In the genomic region with DNA sequence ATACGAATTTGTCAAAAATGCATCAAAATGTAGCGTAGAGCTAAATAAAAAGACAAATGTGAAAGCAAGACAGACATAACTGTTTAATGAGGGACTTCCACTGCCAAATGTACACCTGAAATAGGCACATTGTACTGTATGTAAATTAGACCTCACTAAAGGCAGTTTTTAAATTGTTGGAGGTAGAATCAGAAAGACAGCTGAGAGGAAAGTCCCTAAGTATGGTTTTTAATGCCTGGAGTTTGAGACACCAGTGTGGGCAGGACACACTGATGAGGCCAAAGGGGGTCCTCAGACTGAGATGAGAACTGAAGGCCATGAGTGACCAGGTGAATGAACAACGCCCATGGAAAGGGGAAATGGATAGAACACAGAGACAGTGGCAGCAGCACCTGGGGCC, we compare ENCODE assay signal across 16 cellular contexts. TPM values are rescaled to one million over a fixed set of nuclear protein-coding genes. Genes with fewer than 3 reads are reported as not detected.
DNase-seq lines count a peak whose midpoint lies in the region; ATAC-seq and TF ChIP-seq lines count a peak whose summit lies in the region.
"Had no signal": no experiment of that assay in that cellular context is flagged by ENCODE, and none has a peak within 500 bp of the region (broad histone marks: within the 10 kb centered on the region; RNA-seq: fewer than 3 reads in every experiment).

No MANE protein-coding gene starts in this region.

- H3K27me3 Mint-ChIP-seq in CD4-positive, alpha-beta T cell: no peaks in the 10 kb centered on the region
- H3K27me3 Mint-ChIP-seq in IgD-negative memory B cell (no peaks in the 10 kb centered on the region), progenitor cell of endocrine pancreas (no peaks in the 10 kb centered on the region)
- H3K27me3 Mint-ChIP-seq in central memory CD8-positive, alpha-beta T cell: no peaks in the 10 kb centered on the region
- H3K27me3 Mint-ChIP-seq: activated CD8-positive, alpha-beta memory T cell treated with anti-CD3 and anti-CD28 coated beads, Interleukin-2, amount 10 ng/mL, durations not matched to agents 7 days and 5 days had no signal

- no peak overlapping the region for H3K27ac ChIP-seq in CD4-positive, alpha-beta T cell (ENCODE audit: low read depth, low read length)
- H3K27ac ChIP-seq in thyroid gland (no peak overlapping the region), heart left ventricle (peak overlapping the region in 2 of 12 donors; percentile 31 to 89)
- H3K27ac ChIP-seq: ovary had no signal

- intact Hi-C loops in CD4-positive, alpha-beta T cell (cut with DNase I, micrococcal nuclease): no loop called here
- intact Hi-C loops in thyroid gland (cut with DNase I): no loop called here
- intact Hi-C loops in heart left ventricle (cut with DNase I): no loop called here

- no peak overlapping the region for H3K4me3 Mint-ChIP-seq in CD4-positive, alpha-beta T cell
- H3K4me3 Mint-ChIP-seq in IgD-negative memory B cell (peak overlapping the region in 1 of 4 donors; percentile 60), progenitor cell of endocrine pancreas (ENCODE audit: low read depth) (no peak overlapping the region)
- no peak overlapping the region for H3K4me3 Mint-ChIP-seq in central memory CD8-positive, alpha-beta T cell
- H3K4me3 Mint-ChIP-seq: activated CD8-positive, alpha-beta memory T cell treated with anti-CD3 and anti-CD28 coated beads, Interleukin-2, amount 10 ng/mL, durations not matched to agents 7 days and 5 days had no signal

- no peak for TF ChIP-seq POLR2A in thyroid gland (IDR thresholded peaks at IDR 0.05)
- TF ChIP-seq POLR2A in heart left ventricle (IDR thresholded peaks at IDR 0.05): no peak

- no peaks in the 10 kb centered on the region for H3K9me3 Mint-ChIP-seq in CD4-positive, alpha-beta T cell
- H3K9me3 Mint-ChIP-seq in IgD-negative memory B cell (peaks cover 0 to 1% (median 0%) of the 10 kb centered on the region in 3 donors), progenitor cell of endocrine pancreas (ENCODE audit: low read depth) (no peaks in the 10 kb centered on the region)
- H3K9me3 Mint-ChIP-seq in central memory CD8-positive, alpha-beta T cell: no peaks in the 10 kb centered on the region

- no peak for ATAC-seq in CD4-positive, alpha-beta T cell (ENCODE audit: poor library complexity)
- ATAC-seq in central memory CD8-positive, alpha-beta T cell (replicated peaks; ENCODE audit: extremely low read depth, poor library complexity, severe bottlenecking): no peak
- ATAC-seq in heart left ventricle: no peak
- ATAC-seq: activated CD8-positive, alpha-beta memory T cell treated with anti-CD3 and anti-CD28 coated beads, Interleukin-2, amount 10 ng/mL, durations not matched to agents 7 days and 5 days had no signal

- peaks cover 53% of the 10 kb centered on the region for H3K4me1 Mint-ChIP-seq in CD4-positive, alpha-beta T cell (ENCODE audit: low read depth)
- H3K4me1 Mint-ChIP-seq in IgD-negative memory B cell (peaks cover 28 to 44% (median 41%) of the 10 kb centered on the region in 3 donors), progenitor cell of endocrine pancreas (ENCODE audit: low read depth) (peaks cover 3% of the 10 kb centered on the region)
- peaks cover 48% of the 10 kb centered on the region for H3K4me1 Mint-ChIP-seq in central memory CD8-positive, alpha-beta T cell

- no peak overlapping the region for H3K4me3 ChIP-seq in thyroid gland (replicated peaks in 1 of 3)
- no peak overlapping the region for H3K4me3 ChIP-seq in heart left ventricle
- H3K4me3 ChIP-seq: ovary had no signal

- H3K4me1 ChIP-seq in thyroid gland (peaks cover 9 to 26% of the 10 kb centered on the region in 2 donors), heart left ventricle (peaks cover 0 to 85% (median 49%) of the 10 kb centered on the region in 12 donors)

- H3K36me3 Mint-ChIP-seq in CD4-positive, alpha-beta T cell (ENCODE audit: low read depth): peaks cover 5% of the 10 kb centered on the region
- H3K36me3 Mint-ChIP-seq in IgD-negative memory B cell: no peaks in the 10 kb centered on the region
- H3K36me3 Mint-ChIP-seq in central memory CD8-positive, alpha-beta T cell (ENCODE audit: insufficient read depth): peaks cover 11% of the 10 kb centered on the region
- no peaks in the 10 kb centered on the region for H3K36me3 Mint-ChIP-seq in progenitor cell of endocrine pancreas (ENCODE audit: insufficient read depth)
- H3K36me3 Mint-ChIP-seq: activated CD8-positive, alpha-beta memory T cell treated with anti-CD3 and anti-CD28 coated beads, Interleukin-2, amount 10 ng/mL, durations not matched to agents 7 days and 5 days had no signal

- no peak for DNase-seq in CD4-positive, alpha-beta T cell
- no peak for DNase-seq in central memory CD8-positive, alpha-beta T cell (ENCODE audit: low spot score in 2 of 2)
- DNase-seq in progenitor cell of endocrine pancreas (ENCODE audit: low spot score, unreplicated experiment): no peak
- DNase-seq in thyroid gland: no peak
- no peak for DNase-seq in hippocampal formation (lab: John Stamatoyannopoulos, UW)
- DNase-seq in heart left ventricle: no peak
- DNase-seq in central memory CD4-positive, alpha-beta T cell: no peak
- DNase-seq: activated CD4-positive, CD25-positive, alpha-beta regulatory T cell treated with anti-CD3 and anti-CD28 coated beads, Interleukin-2, amount 50 U/mL, for 72 hours; activated CD8-positive, alpha-beta memory T cell treated with anti-CD3 and anti-CD28 coated beads, Interleukin-2, amount 10 ng/mL, durations not matched to agents 7 days and 5 days; activated effector memory CD4-positive, alpha-beta T cell treated with anti-CD3 and anti-CD28 coated beads, Interleukin-2, amount 50 U/mL, for 16 hours; amniotic stem cell; NCI-H2029; ovary; RPMI8226; T-helper 2 cell had no signal

- H3K36me3 ChIP-seq in thyroid gland (no peaks in the 10 kb centered on the region), heart left ventricle (no peaks in the 10 kb centered on the region)
- H3K36me3 ChIP-seq: ovary had no signal

- TF ChIP-seq CTCF in CD4-positive, alpha-beta T cell (IDR thresholded peaks at IDR 0.05): no peak
- no peak for TF ChIP-seq CTCF in progenitor cell of endocrine pancreas (IDR thresholded peaks at IDR 0.05; ENCODE audit: unreplicated experiment)
- TF ChIP-seq CTCF in thyroid gland (IDR thresholded peaks at IDR 0.05): no peak
- no peak for TF ChIP-seq CTCF in heart left ventricle (IDR thresholded peaks at IDR 0.05)

- WGBS in thyroid gland, 2 donors: 88 to 91% methylated on average over 3 of the region's 3 CpGs
- WGBS in heart left ventricle, 4 donors: 87 to 92% (median 87%) methylated on average over 3 of the region's 3 CpGs

- H3K9me3 ChIP-seq in CD4-positive, alpha-beta T cell (ENCODE audit: control insufficient read depth, low read length): no peaks in the 10 kb centered on the region
- H3K9me3 ChIP-seq in thyroid gland (no peaks in the 10 kb centered on the region), heart left ventricle (no peaks in the 10 kb centered on the region)
- H3K9me3 ChIP-seq: ovary had no signal

- no peaks in the 10 kb centered on the region for H3K27me3 ChIP-seq in CD4-positive, alpha-beta T cell (ENCODE audit: control insufficient read depth, insufficient read depth, low read length)
- no peaks in the 10 kb centered on the region for H3K27me3 ChIP-seq in thyroid gland
- H3K27me3 ChIP-seq in heart left ventricle: no peaks in the 10 kb centered on the region
- H3K27me3 ChIP-seq: ovary had no signal

- POLR2A ChIA-PET in CD4-positive, alpha-beta T cell (lab: Charles Lee): no interaction called here

- H3K27ac Mint-ChIP-seq in CD4-positive, alpha-beta T cell: peak overlapping the region; percentile 52
- H3K27ac Mint-ChIP-seq in IgD-negative memory B cell: peak overlapping the region in 2 of 3 donors; percentile 47 to 64
- H3K27ac Mint-ChIP-seq in central memory CD8-positive, alpha-beta T cell (ENCODE audit: low read depth): peak overlapping the region; percentile 48
- peak overlapping the region; percentile 70 for H3K27ac Mint-ChIP-seq in progenitor cell of endocrine pancreas

- CTCF ChIA-PET in CD4-positive, alpha-beta T cell (lab: Charles Lee): no interaction called here

RNA-seq across cellular contexts. Expression of gene MED26, which starts 22.9 kb away (rescaled TPM):
- 10 to 100 TPM; 50.4 to 52.4 TPM for total RNA-seq in CD4-positive, alpha-beta T cell
- 5.3 TPM for polyA plus RNA-seq in IgD-negative memory B cell
- total RNA-seq in progenitor cell of endocrine pancreas: 11.2 and 11.7 TPM in 2 replicates
- total RNA-seq in thyroid gland: 10 to 100 TPM in 1 of 4 donors, 1 to 10 TPM in 3; 4.4 to 12.9 (median 8.4) TPM
- 1 to 10 TPM; 3.6 to 7.5 (median 4.6) TPM for total RNA-seq in heart left ventricle
- polyA plus RNA-seq in heart left ventricle: 1 to 10 TPM; 4.3 to 5.6 TPM

RNA-seq across cellular contexts. Expression of gene SLC35E1, which starts 32.9 kb away (rescaled TPM):
- 10 to 100 TPM; 72.3 to 76.3 TPM for total RNA-seq in CD4-positive, alpha-beta T cell
- polyA plus RNA-seq in IgD-negative memory B cell (18.9 TPM), heart left ventricle (10 to 100 TPM; 21.2 to 33.9 TPM)
- total RNA-seq in progenitor cell of endocrine pancreas (48.5 and 49.1 TPM in 2 replicates), thyroid gland (10 to 100 TPM; 33.3 to 49.3 (median 38.6) TPM), heart left ventricle (10 to 100 TPM; 20.4 to 44.0 (median 24.0) TPM)

RNA-seq across cellular contexts. Expression of gene SMIM7, which starts 54.8 kb away (rescaled TPM):
- total RNA-seq in CD4-positive, alpha-beta T cell: 10 to 100 TPM; 44.3 to 47.4 TPM
- 87.3 TPM for polyA plus RNA-seq in IgD-negative memory B cell
- total RNA-seq in progenitor cell of endocrine pancreas: 73.0 and 81.3 TPM in 2 replicates
- total RNA-seq in thyroid gland: 100 to 1,000 TPM in 2 of 4 donors, 10 to 100 TPM in 2; 80.9 to 171 (median 119) TPM
- 10 to 100 TPM; 27.1 to 52.6 (median 45.2) TPM for total RNA-seq in heart left ventricle
- 10 to 100 TPM; 44.6 to 73.1 TPM for polyA plus RNA-seq in heart left ventricle

RNA-seq across cellular contexts. Expression of gene TMEM38A, which starts 55.8 kb away (rescaled TPM):
- total RNA-seq in CD4-positive, alpha-beta T cell: under 1 TPM in 1 of 2 experiments, not detected in 1; 0.59 TPM
- polyA plus RNA-seq in IgD-negative memory B cell (11.0 TPM), heart left ventricle (10 to 100 TPM; 26.6 to 47.4 TPM)
- total RNA-seq in progenitor cell of endocrine pancreas (8.8 and 12.2 TPM in 2 replicates), thyroid gland (1 to 10 TPM; 3.2 to 7.8 (median 5.6) TPM), heart left ventricle (10 to 100 TPM; 13.7 to 37.3 (median 27.2) TPM)
